Comparison of ENCODE assay signal across 2 cellular contexts in genomic region chr1:149219539-149219938, GRCh38.
DNase-seq lines count a peak whose midpoint lies in the region; ATAC-seq and TF ChIP-seq lines count a peak whose summit lies in the region.
"Not testable (repeated sequence)": the region's sequence is repeated elsewhere in the genome, so short reads cannot be mapped to it uniquely, and the experiment has no call there.

No MANE protein-coding gene starts in this region.

- peak overlapping the region in 3 of 4 donors; percentile 55 to 69 (median 68) for H3K27ac ChIP-seq in gastrocnemius medialis

- DNase-seq in left lobe of liver (ENCODE audit: low spot score); gastrocnemius medialis: not testable (repeated sequence)

- in situ Hi-C loops in gastrocnemius medialis (cut with MboI; ENCODE audit: low sequenced_read_pairs in 4 of 4) = not testable (repeated sequence)

- ATAC-seq in left lobe of liver = peak; percentile 53
- ATAC-seq in gastrocnemius medialis = not testable (repeated sequence)

- not testable (repeated sequence) for TF ChIP-seq CTCF in gastrocnemius medialis (IDR thresholded peaks at IDR 0.05 in 4 of 5, conservative IDR thresholded peaks at IDR 0.05 in 1 of 5)

- intact Hi-C loops in gastrocnemius medialis (cut with DNase I; ENCODE audit: low total_unique reads) = not testable (repeated sequence)

- H3K4me1 ChIP-seq in gastrocnemius medialis = not testable (repeated sequence)

- not testable (repeated sequence) for H3K9me3 ChIP-seq in gastrocnemius medialis

- not testable (repeated sequence) for H3K36me3 ChIP-seq in gastrocnemius medialis

- not testable (repeated sequence) for H3K4me3 ChIP-seq in gastrocnemius medialis

- not testable (repeated sequence) for H3K27me3 ChIP-seq in gastrocnemius medialis

- TF ChIP-seq POLR2A in gastrocnemius medialis (IDR thresholded peaks at IDR 0.05) = not testable (repeated sequence)
